ENCODE assay signal across 27 cellular contexts in the genomic region with DNA sequence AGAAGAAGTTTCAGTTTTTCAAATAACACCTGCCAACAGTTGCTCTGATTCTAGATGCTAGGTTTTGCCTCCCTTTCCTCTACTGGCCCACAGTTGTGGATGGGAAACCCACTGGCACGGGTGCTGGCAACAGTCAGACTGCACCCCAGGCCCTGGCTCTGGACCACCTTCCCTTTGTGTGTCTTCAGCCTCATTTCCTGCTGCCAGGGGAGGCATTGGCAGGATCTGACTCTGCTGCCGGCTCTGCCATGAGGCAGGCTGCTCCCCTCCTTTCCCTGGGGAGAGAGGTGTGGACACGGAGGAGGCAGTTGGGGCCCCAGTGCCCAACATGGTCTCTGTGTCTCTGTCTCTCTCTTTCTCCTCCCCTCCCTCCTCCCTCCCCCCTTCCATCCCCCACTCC.
DNase-seq lines count a peak whose midpoint lies in the region; ATAC-seq and TF ChIP-seq lines count a peak whose summit lies in the region.
"Had no signal": no experiment of that assay in that cellular context is flagged by ENCODE, and none has a peak within 500 bp of the region (broad histone marks: within the 10 kb centered on the region; RNA-seq: fewer than 3 reads in every experiment).

No MANE protein-coding gene starts in this region.

- no peaks in the 10 kb centered on the region for H3K36me3 ChIP-seq in suprapubic skin
- H3K36me3 ChIP-seq: HAP-1, Peyer's patch had no signal

- ATAC-seq in HG03439 (IDR thresholded peaks at IDR 0.05; ENCODE audit: unreplicated experiment): no peak
- no peak for ATAC-seq in stimulated activated naive CD8-positive, alpha-beta T cell treated with anti-CD3 and anti-CD28 coated beads, Interleukin-15, Interleukin-2, amounts not matched to agents 100 U/mL and 50 U/mL, for 24 hours
- ATAC-seq: A549, GM23338, HepG2 had no signal

- no peak overlapping the region for H3K27ac ChIP-seq in suprapubic skin
- H3K27ac ChIP-seq: A549, Peyer's patch, SK-N-MC had no signal

- TF ChIP-seq POLR2A in suprapubic skin (IDR thresholded peaks at IDR 0.05): no peak

- WGBS in suprapubic skin: 49% methylated on average over 3 of the region's 3 CpGs

- no peak for TF ChIP-seq EP300 in suprapubic skin (IDR thresholded peaks at IDR 0.05)

- H3K4me3 ChIP-seq in suprapubic skin: no peak overlapping the region
- H3K4me3 ChIP-seq: A549, GM23338, HAP-1, Peyer's patch, SK-N-MC had no signal

- H3K9me3 ChIP-seq in suprapubic skin: no peaks in the 10 kb centered on the region
- H3K9me3 ChIP-seq: A549, HAP-1, Peyer's patch had no signal

- H3K4me1 ChIP-seq in suprapubic skin: no peaks in the 10 kb centered on the region
- H3K4me1 ChIP-seq: A549, HAP-1, Peyer's patch had no signal

- H3K27me3 ChIP-seq in suprapubic skin: peaks cover 19% of the 10 kb centered on the region
- H3K27me3 ChIP-seq: Peyer's patch had no signal

- peak; percentile 91 for DNase-seq in NCI-H2171 (lab: John Stamatoyannopoulos, UW)
- DNase-seq in NCI-H2171 treated with DMSO at 0.1 percent for 48 hours (lab: John Stamatoyannopoulos, UW): no peak
- DNase-seq in NCI-H1092 treated with DMSO at 0.1 percent for 48 hours (lab: John Stamatoyannopoulos, UW): peak; percentile 76
- peak; percentile 80 for DNase-seq in cerebellar cortex (ENCODE audit: low spot score)
- no peak for DNase-seq in stimulated activated naive CD8-positive, alpha-beta T cell treated with anti-CD3 and anti-CD28 coated beads, Interleukin-15, Interleukin-2, amounts not matched to agents 100 U/mL and 50 U/mL, for 24 hours
- no peak for DNase-seq in suprapubic skin (ENCODE audit: low spot score in 2 of 2)
- DNase-seq: AML-193; CD4-positive, alpha-beta memory T cell; COR-L47; DMS79; EL; GF-D8; Karpas-422; NCI-H1105; NCI-H1436 treated with DMSO at 0.1 percent for 48 hours; NCI-H2029 treated with DMSO at 0.1 percent for 48 hours; NCI-H2227 treated with DMSO at 0.1 percent for 48 hours; NCI-H510A treated with DMSO at 0.1 percent for 48 hours; NCI-H82; SHP77 treated with DMSO at 0.1 percent for 48 hours had no signal

- no peak for TF ChIP-seq CTCF in suprapubic skin (IDR thresholded peaks at IDR 0.05)

Comparison
In these comparisons a context has a peak if more than half of its experiments do, and no peak if none do; other contexts are left out.
1. DNase-seq: peak in NCI-H2171 (single experiment), NCI-H1092 treated with DMSO at 0.1 percent for 48 hours (single experiment) and cerebellar cortex (single experiment); none in NCI-H2171 treated with DMSO at 0.1 percent for 48 hours (single experiment), stimulated activated naive CD8-positive, alpha-beta T cell treated with anti-CD3 and anti-CD28 coated beads, Interleukin-15, Interleukin-2, amounts not matched to agents 100 U/mL and 50 U/mL, for 24 hours (single experiment) and suprapubic skin (0 of 2).